In genomic region chr2:231668981-231669380, GRCh38 we compare ENCODE assay signal across 16 cellular contexts. TPM values are rescaled to one million over a fixed set of nuclear protein-coding genes. Genes with fewer than 3 reads are reported as not detected.
A peak's percentile ranks its signal among the peaks of the same experiment; 100 is the strongest.
DNase-seq lines count a peak whose midpoint lies in the region; ATAC-seq and TF ChIP-seq lines count a peak whose summit lies in the region.
"Had no signal": no experiment of that assay in that cellular context is flagged by ENCODE, and none has a peak within 500 bp of the region (broad histone marks: within the 10 kb centered on the region; RNA-seq: fewer than 3 reads in every experiment).

No MANE protein-coding gene starts in this region.

- H3K9me3 ChIP-seq in BLaER1 treated with 17β-estradiol and CSF1 and Interleukin-3, amounts not matched to agents 10 nM and 100 nM (replicated peaks in 1 of 11), result no peaks in the 10 kb centered on the region
- no peaks in the 10 kb centered on the region for H3K9me3 ChIP-seq in SU-DHL-6 (ENCODE audit: insufficient read depth, low read length)

- H3K27ac Mint-ChIP-seq in glutamatergic neuron (ENCODE audit: unreplicated experiment), result peak overlapping the region; percentile 12
- peak overlapping the region; percentile 76 for H3K27ac Mint-ChIP-seq in stimulated activated naive B cell treated with anti-CD40 and anti-IgM and Interleukin-4, amounts not matched to agents 10 μg/mL and 1 μg/mL and 100 μg/mL, for 72 hours
- H3K27ac Mint-ChIP-seq: H9 had no signal

- 0 out of 2 replicates have a peak, but pooled peaks cover 5% of the 10 kb centered on the region for H3K79me2 ChIP-seq in SU-DHL-6 (ENCODE audit: insufficient read depth, low read length)

- no peak overlapping the region for H2AFZ ChIP-seq in SU-DHL-6 (ENCODE audit: low read depth, low read length, severe bottlenecking)

- H3K9me2 ChIP-seq in SU-DHL-6 (replicated peaks; ENCODE audit: insufficient read depth, low read length), result no peaks in the 10 kb centered on the region

- H3K4me2 ChIP-seq in BLaER1 treated with 17β-estradiol and CSF1 and Interleukin-3, amounts not matched to agents 10 nM and 100 nM, result peak overlapping the region; percentile 10 to 99 (median 98); a peak in 12 of 22 replicates
- H3K4me2 ChIP-seq in SU-DHL-6 (ENCODE audit: low read depth, low read length, poor library complexity, severe bottlenecking), result no peak overlapping the region

- H3K4me3 Mint-ChIP-seq in glutamatergic neuron (ENCODE audit: unreplicated experiment), result no peak overlapping the region
- no peak overlapping the region for H3K4me3 Mint-ChIP-seq in stimulated activated naive B cell treated with anti-CD40 and anti-IgM and Interleukin-4, amounts not matched to agents 10 μg/mL and 1 μg/mL and 100 μg/mL, for 72 hours
- H3K4me3 Mint-ChIP-seq: H9 had no signal

- DNase-seq in glutamatergic neuron (no peak), kidney glomerular epithelial cell (lab: John Stamatoyannopoulos, UW) (no peak), GM13977 (ENCODE audit: low spot score) (no peak), NCI-H226 (no peak)
- DNase-seq in stimulated activated naive B cell treated with anti-CD40 and anti-IgM and Interleukin-4, amounts not matched to agents 10 μg/mL and 1 μg/mL and 100 μg/mL, for 72 hours, result no peak
- DNase-seq: COR-L47; MV-4-11; NCI-H1417; NCI-H187 treated with DMSO at 0.1 percent for 48 hours; NCI-H69; NK-92 treated with Interleukin-12 subunit alpha and Interleukin-12 subunit beta, amount 100 ng/mL, for 24 hours had no signal

- no peak for TF ChIP-seq CTCF in SU-DHL-6 (IDR thresholded peaks at IDR 0.05; ENCODE audit: insufficient read depth, low read length, poor library complexity, severe bottlenecking)
- no peak for TF ChIP-seq CTCF in glutamatergic neuron (IDR thresholded peaks at IDR 0.05; ENCODE audit: partially characterized antibody, unreplicated experiment)
- TF ChIP-seq CTCF in GM13977 (IDR thresholded peaks at IDR 0.05; ENCODE audit: extremely low read depth, insufficient read depth, missing control alignments), result no peak

- peaks cover 89 to 100% (median 96%) of the 10 kb centered on the region in 10 experiments for H3K4me1 ChIP-seq in BLaER1 treated with 17β-estradiol and CSF1 and Interleukin-3, amounts not matched to agents 10 nM and 100 nM

- in situ Hi-C loops in GM13977 (cut with MboI; ENCODE audit: low pct_unique_long_range_greater_than_20kb, low sequenced_read_pairs, unreplicated experiment), result no loop called here

- H3F3A ChIP-seq in SU-DHL-6 (ENCODE audit: insufficient read depth), result peaks cover 64% of the 10 kb centered on the region

- H3K36me3 ChIP-seq in BLaER1 treated with 17β-estradiol and CSF1 and Interleukin-3, amounts not matched to agents 10 nM and 100 nM, result no peaks in the 10 kb centered on the region
- no peaks in the 10 kb centered on the region for H3K36me3 ChIP-seq in SU-DHL-6 (ENCODE audit: low read length)

- 0 out of 22 replicates have a peak overlapping the region, but pooled peaks of 1 of the 11 experiments have one; percentile 45 for H3K9ac ChIP-seq in BLaER1 treated with 17β-estradiol and CSF1 and Interleukin-3, amounts not matched to agents 10 nM and 100 nM
- H3K9ac ChIP-seq in SU-DHL-6 (ENCODE audit: low read length), result no peak overlapping the region

- peak overlapping the region in 6 of 11 experiments; percentile 93 to 99 (median 95); a peak in 9 of 22 replicates for H3K27ac ChIP-seq in BLaER1 treated with 17β-estradiol and CSF1 and Interleukin-3, amounts not matched to agents 10 nM and 100 nM
- H3K27ac ChIP-seq in SU-DHL-6 (ENCODE audit: low read depth, low read length), result peak overlapping the region; percentile 19; the same call in 1 of the 2 replicates
- H3K27ac ChIP-seq: HL-60 had no signal

- no peaks in the 10 kb centered on the region for H4K20me1 ChIP-seq in BLaER1 treated with 17β-estradiol and CSF1 and Interleukin-3, amounts not matched to agents 10 nM and 100 nM
- no peaks in the 10 kb centered on the region for H4K20me1 ChIP-seq in SU-DHL-6 (ENCODE audit: low read depth, low read length)

- H3K4me3 ChIP-seq in BLaER1 treated with 17β-estradiol and CSF1 and Interleukin-3, amounts not matched to agents 10 nM and 100 nM, result no peak overlapping the region
- no peak overlapping the region for H3K4me3 ChIP-seq in SU-DHL-6 (ENCODE audit: insufficient read depth, low read length, poor library complexity, severe bottlenecking)

- H3K36me3 Mint-ChIP-seq in glutamatergic neuron (ENCODE audit: unreplicated experiment), result no peaks in the 10 kb centered on the region
- peaks cover 0 to 11% of the 10 kb centered on the region in 2 donors for H3K36me3 Mint-ChIP-seq in stimulated activated naive B cell treated with anti-CD40 and anti-IgM and Interleukin-4, amounts not matched to agents 10 μg/mL and 1 μg/mL and 100 μg/mL, for 72 hours

- peaks cover 35% of the 10 kb centered on the region for H3K4me1 Mint-ChIP-seq in glutamatergic neuron (ENCODE audit: low read depth, unreplicated experiment)
- peaks cover 54 to 88% of the 10 kb centered on the region in 2 donors for H3K4me1 Mint-ChIP-seq in stimulated activated naive B cell treated with anti-CD40 and anti-IgM and Interleukin-4, amounts not matched to agents 10 μg/mL and 1 μg/mL and 100 μg/mL, for 72 hours

- no peaks in the 10 kb centered on the region for H3K27me3 ChIP-seq in BLaER1 treated with 17β-estradiol and CSF1 and Interleukin-3, amounts not matched to agents 10 nM and 100 nM
- no peaks in the 10 kb centered on the region for H3K27me3 ChIP-seq in SU-DHL-6 (ENCODE audit: low read length)

- no peak for ATAC-seq in stimulated activated naive B cell treated with anti-CD40 and anti-IgM and Interleukin-4, amounts not matched to agents 10 μg/mL and 1 μg/mL and 100 μg/mL, for 72 hours (replicated peaks)
- ATAC-seq in HG02973 (IDR thresholded peaks at IDR 0.05; ENCODE audit: unreplicated experiment), result no peak

- H3K9me3 Mint-ChIP-seq in glutamatergic neuron (ENCODE audit: unreplicated experiment), result peaks cover 9% of the 10 kb centered on the region
- H3K9me3 Mint-ChIP-seq in stimulated activated naive B cell treated with anti-CD40 and anti-IgM and Interleukin-4, amounts not matched to agents 10 μg/mL and 1 μg/mL and 100 μg/mL, for 72 hours, result no peaks in the 10 kb centered on the region
- H3K9me3 Mint-ChIP-seq: H9 had no signal

- H3K27me3 Mint-ChIP-seq in glutamatergic neuron (ENCODE audit: unreplicated experiment), result peaks cover 13% of the 10 kb centered on the region
- no peaks in the 10 kb centered on the region for H3K27me3 Mint-ChIP-seq in stimulated activated naive B cell treated with anti-CD40 and anti-IgM and Interleukin-4, amounts not matched to agents 10 μg/mL and 1 μg/mL and 100 μg/mL, for 72 hours

RNA-seq across cellular contexts. Expression of gene PTMA, which starts 39.3 kb away (rescaled TPM):
- total RNA-seq in glutamatergic neuron (ENCODE audit: unreplicated experiment), result 948 TPM
